ENCODE assay signal across 8 cellular contexts in the genomic region with DNA sequence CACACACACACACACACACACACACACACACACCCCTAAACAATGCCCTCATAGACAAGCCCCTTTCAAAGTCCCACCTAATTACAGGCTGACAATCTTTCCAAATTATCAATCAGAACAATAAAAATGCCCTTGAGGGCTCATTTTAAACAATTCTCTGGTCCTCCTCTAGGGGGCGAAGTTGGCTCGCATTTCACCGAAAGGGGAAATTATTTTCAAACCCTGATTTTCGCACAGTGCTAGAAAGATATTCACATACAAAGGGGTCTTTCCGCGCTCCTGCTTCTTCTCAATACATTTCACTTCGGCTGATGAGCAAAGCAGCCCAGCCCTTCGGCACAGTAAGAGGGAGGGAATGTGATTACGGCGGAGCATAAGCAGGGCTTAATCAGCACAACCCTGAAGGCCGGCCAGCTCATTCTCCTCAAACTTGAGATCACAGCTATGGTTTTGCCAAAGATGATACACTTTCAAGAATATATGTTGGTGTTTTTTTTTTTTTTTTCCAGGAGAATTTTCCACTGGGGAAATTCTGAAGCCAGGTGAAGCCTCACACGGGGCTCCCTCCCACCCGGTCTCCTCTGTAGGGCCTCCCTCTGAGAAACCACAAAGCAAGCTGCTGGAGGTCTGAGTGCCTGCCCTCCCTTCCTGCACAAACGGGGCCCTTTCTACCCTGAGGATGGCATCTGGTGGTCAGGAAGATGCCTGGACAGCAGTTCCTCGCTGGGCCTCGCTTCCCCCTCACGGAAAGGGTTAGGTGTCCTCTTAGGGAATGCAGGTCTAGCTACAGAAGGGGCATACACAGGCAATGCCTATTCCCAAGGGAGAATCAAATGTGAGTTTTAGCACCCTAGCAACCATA.
DNase-seq lines count a peak whose midpoint lies in the region; ATAC-seq, FAIRE-seq and TF ChIP-seq lines count a peak whose summit lies in the region.

No MANE protein-coding gene starts in this region.

- TF ChIP-seq CTCF in HL-60 (IDR thresholded peaks at IDR 0.05; ENCODE audit: insufficient read depth, low read length) (peak; percentile 53), hepatocyte (IDR thresholded peaks at IDR 0.05; ENCODE audit: poor library complexity) (peak; percentile 84)

- H3K4me2 ChIP-seq in hepatocyte = peak overlapping the region; percentile 65

- H3K9ac ChIP-seq in rectal smooth muscle tissue (ENCODE audit: low read length) = no peak overlapping the region

- ATAC-seq in GM21576 (IDR thresholded peaks at IDR 0.05; ENCODE audit: unreplicated experiment) = no peak

- H3K9me2 ChIP-seq in hepatocyte (replicated peaks; ENCODE audit: insufficient read depth) = no peaks in the 10 kb centered on the region

- no peaks in the 10 kb centered on the region for H4K20me1 ChIP-seq in hepatocyte (ENCODE audit: insufficient read depth, poor library complexity, severe bottlenecking)

- no peak overlapping the region for H2AFZ ChIP-seq in hepatocyte

- H3K36me3 ChIP-seq in hepatocyte (replicated peaks; ENCODE audit: insufficient read depth, low read depth) (no peaks in the 10 kb centered on the region), rectal smooth muscle tissue (ENCODE audit: control insufficient read depth, insufficient read depth, low read length) (no peaks in the 10 kb centered on the region)

- H3K4me3 ChIP-seq in HL-60 (replicated peaks; ENCODE audit: insufficient read depth, low read length) = no peak overlapping the region
- H3K4me3 ChIP-seq in hepatocyte = no peak overlapping the region
- H3K4me3 ChIP-seq in rectal smooth muscle tissue (ENCODE audit: low read length) = peak overlapping the region; percentile 17

- H3K27ac ChIP-seq in HL-60 (replicated peaks) (no peak overlapping the region), hepatocyte (peak overlapping the region; percentile 57), rectal smooth muscle tissue (ENCODE audit: low read depth, low read length) (no peak overlapping the region)

- no peaks in the 10 kb centered on the region for H3K9me3 ChIP-seq in hepatocyte (ENCODE audit: low read depth)

- peaks cover 19% of the 10 kb centered on the region for H3K27me3 ChIP-seq in HL-60 (ENCODE audit: insufficient read depth, poor library complexity, severe bottlenecking)
- H3K27me3 ChIP-seq in hepatocyte = no peaks in the 10 kb centered on the region
- H3K27me3 ChIP-seq in rectal smooth muscle tissue (ENCODE audit: control insufficient read depth, insufficient read depth, low read length) = no peaks in the 10 kb centered on the region

- peak; percentile 80 for FAIRE-seq in RCC 7860 (lab: Jason Lieb, UNC)

- H3K4me1 ChIP-seq in hepatocyte (ENCODE audit: insufficient read depth) (peaks cover 28% of the 10 kb centered on the region), rectal smooth muscle tissue (ENCODE audit: control insufficient read depth, insufficient read depth, low read length) (peaks cover 2% of the 10 kb centered on the region)

- peaks cover 29% of the 10 kb centered on the region for H3K79me2 ChIP-seq in hepatocyte

- 30% methylated on average over 17 of the region's 17 CpGs for WGBS in hepatocyte (ENCODE audit: low lambda C conversion rate, missing lambda C conversion rate)

- DNase-seq in SIG-M5 treated with dmso at 0.1 percent for 504 hours (lab: John Stamatoyannopoulos, UW; ENCODE audit: unreplicated experiment) (peak; percentile 39), SIG-M5 (lab: John Stamatoyannopoulos, UW) (no peak), HL-60 (ENCODE audit: low read depth in 1 of 2, low spot score in 1 of 2) (peak in 1 of 2 experiments; percentile 32), RCC 7860 (ENCODE audit: low spot score) (peak; percentile 87), anterior cingulate cortex (lab: John Stamatoyannopoulos, UW) (peak in 31 of 58 donors; percentile 3 to 57 (median 16)), hepatocyte (ENCODE audit: low spot score) (peak; percentile 77)
